Comparison of ENCODE assay signal across 11 cellular contexts in the genomic region with DNA sequence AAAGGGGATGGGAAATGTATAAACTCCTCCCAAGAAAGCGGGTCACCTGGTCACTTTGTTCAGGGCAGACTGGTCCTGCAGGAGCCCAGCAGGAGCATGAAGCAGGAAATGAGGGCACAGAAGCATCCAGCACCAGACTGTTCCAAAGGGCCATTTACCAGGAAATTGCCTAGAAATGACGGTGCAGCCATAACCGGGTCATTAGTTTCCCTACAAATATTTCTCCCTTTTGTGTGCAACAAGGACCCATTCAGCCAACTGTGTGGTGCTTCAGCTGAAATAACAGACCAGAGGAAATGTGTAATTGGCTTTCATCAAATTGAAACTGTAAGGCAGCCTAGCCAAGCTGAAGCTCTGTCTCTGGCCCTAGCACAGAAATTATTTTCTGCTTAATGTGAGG. TPM values are rescaled to one million over a fixed set of nuclear protein-coding genes. Genes with fewer than 3 reads are reported as not detected.
A peak's percentile ranks its signal among the peaks of the same experiment; 100 is the strongest.
DNase-seq lines count a peak whose midpoint lies in the region; ATAC-seq and TF ChIP-seq lines count a peak whose summit lies in the region.
"Had no signal": no experiment of that assay in that cellular context is flagged by ENCODE, and none has a peak within 500 bp of the region (broad histone marks: within the 10 kb centered on the region; RNA-seq: fewer than 3 reads in every experiment).

No MANE protein-coding gene starts in this region.

- H3K27ac Mint-ChIP-seq in osteocyte (ENCODE audit: unreplicated experiment) = peak overlapping the region; percentile 80
- H3K27ac Mint-ChIP-seq: activated naive CD8-positive, alpha-beta T cell treated with anti-CD3 and anti-CD28 coated beads for 36 hours had no signal

- no peak for ATAC-seq in left colon
- no peak for ATAC-seq in GM21528 (IDR thresholded peaks at IDR 0.05; ENCODE audit: low FRiP score, unreplicated experiment)
- ATAC-seq in HG02763 (IDR thresholded peaks at IDR 0.05; ENCODE audit: unreplicated experiment) = no peak
- ATAC-seq: GM12878 had no signal

- no peaks in the 10 kb centered on the region for H3K36me3 Mint-ChIP-seq in osteocyte (ENCODE audit: unreplicated experiment)
- H3K36me3 Mint-ChIP-seq: activated naive CD8-positive, alpha-beta T cell treated with anti-CD3 and anti-CD28 coated beads for 36 hours had no signal

- peaks cover 5% of the 10 kb centered on the region for H3K27me3 Mint-ChIP-seq in osteocyte (ENCODE audit: unreplicated experiment)

- POLR2A ChIA-PET in RWPE1 (lab: Yijun Ruan, JAX; ENCODE audit: low non-redundant PET) = interaction anchor here (0.6 kb wide), 1 partner anchor 89 kb away, joined by 3 read pairs; no protein-coding TSS in a partner anchor

- peaks cover 43% of the 10 kb centered on the region for H3K4me1 Mint-ChIP-seq in osteocyte (ENCODE audit: unreplicated experiment)

- H3K4me3 Mint-ChIP-seq in osteocyte (ENCODE audit: unreplicated experiment) = no peak overlapping the region
- H3K4me3 Mint-ChIP-seq: activated naive CD8-positive, alpha-beta T cell treated with anti-CD3 and anti-CD28 coated beads for 36 hours had no signal

- CTCF ChIA-PET in RWPE1 (lab: Yijun Ruan, JAX) = interaction anchor here (0.7 kb wide), 2 partner anchors 78 to 1957 kb away, joined by 3 to 4 read pairs; no protein-coding TSS in a partner anchor

- DNase-seq in Daoy (ENCODE audit: low read depth) (peak; percentile 67), NCI-H2227 (lab: John Stamatoyannopoulos, UW; ENCODE audit: unreplicated experiment) (peak; percentile 26), dermis microvascular lymphatic vessel endothelial cell (ENCODE audit: low read depth in 2 of 2) (peak; percentile 97 to 98), osteocyte (ENCODE audit: extremely low spot score, unreplicated experiment) (no peak), left colon (no peak), RWPE1 (ENCODE audit: low spot score) (no peak)
- DNase-seq: activated CD4-positive, alpha-beta T cell treated with anti-CD3 and anti-CD28 coated beads, Interleukin-2, amount 50 U/mL, for 48 hours; activated naive CD8-positive, alpha-beta T cell treated with anti-CD3 and anti-CD28 coated beads for 36 hours had no signal

- TF ChIP-seq CTCF in osteocyte (IDR thresholded peaks at IDR 0.05) = no peak
- TF ChIP-seq CTCF in RWPE1 (conservative IDR thresholded peaks at IDR 0.05; ENCODE audit: low read depth) = no peak

- no peak overlapping the region for H3K27ac ChIP-seq in RWPE1

- intact Hi-C loops in left colon (cut with DNase I, micrococcal nuclease) = no loop called here

- H3K9me3 Mint-ChIP-seq in osteocyte (ENCODE audit: unreplicated experiment) = no peaks in the 10 kb centered on the region
- H3K9me3 Mint-ChIP-seq: activated naive CD8-positive, alpha-beta T cell treated with anti-CD3 and anti-CD28 coated beads for 36 hours had no signal

RNA-seq across cellular contexts. Expression of gene CTTNBP2NL, which starts 7.6 kb away (rescaled TPM):
- total RNA-seq in Daoy (2014; rRNA removed; shearing (Covaris generic)) = 9.3 and 11.1 TPM in 2 replicates
- total RNA-seq in dermis microvascular lymphatic vessel endothelial cell (13.0 and 20.9 TPM in 2 replicates), osteocyte (50.6 and 54.2 TPM in 2 replicates), left colon (10 to 100 TPM; 83.3 to 85.1 TPM)

Comparison
In these comparisons a context has a peak if more than half of its experiments do, and no peak if none do; other contexts are left out.
1. DNase-seq: peak in Daoy (single experiment), NCI-H2227 (single experiment) and dermis microvascular lymphatic vessel endothelial cell (2 of 2); none in osteocyte (single experiment), left colon (0 of 2) and RWPE1 (single experiment).